ENCODE assay signal across 8 cellular contexts in the genomic region with DNA sequence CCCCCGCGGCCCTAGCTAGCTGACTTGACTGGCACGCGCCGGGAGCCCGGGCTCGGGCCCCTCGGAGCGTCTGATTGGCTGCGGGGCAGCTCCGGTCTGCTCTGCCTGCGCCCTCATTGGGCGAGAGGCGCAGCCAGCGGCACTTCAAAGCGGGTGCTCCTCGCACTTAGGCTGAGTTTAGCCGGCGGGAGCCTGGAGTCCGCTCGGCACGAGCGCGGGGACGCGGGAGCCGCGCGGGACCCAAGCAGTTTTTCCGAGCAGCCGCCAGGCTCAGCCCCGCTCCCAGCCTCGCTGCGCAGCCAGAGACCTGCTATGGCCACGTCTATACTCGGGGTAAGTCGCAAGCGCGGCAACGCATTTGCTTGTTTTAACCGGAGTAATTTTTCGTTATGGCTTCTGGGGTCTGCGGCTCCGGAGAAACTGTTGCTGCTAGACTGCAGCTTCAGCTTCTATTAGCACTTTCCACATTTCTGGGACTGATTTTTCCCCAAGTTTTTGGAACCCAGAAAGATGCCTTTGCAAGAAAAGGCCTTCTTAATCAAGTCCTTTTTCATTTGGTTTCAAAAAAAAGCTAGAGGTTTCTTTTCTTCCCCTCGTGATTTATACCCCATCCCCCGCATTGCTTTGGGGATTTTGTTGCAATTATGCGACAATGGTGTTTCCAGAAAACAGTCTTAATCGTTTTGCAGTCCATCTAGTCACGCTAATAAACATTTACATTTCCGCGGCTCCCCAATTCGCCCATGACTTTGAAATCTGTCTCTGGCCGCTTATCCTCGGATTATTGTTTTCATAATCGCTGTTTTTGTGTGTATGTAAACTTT. TPM values are rescaled to one million over a fixed set of nuclear protein-coding genes. Genes with fewer than 3 reads are reported as not detected.
A peak's percentile ranks its signal among the peaks of the same experiment; 100 is the strongest.
DNase-seq lines count a peak whose midpoint lies in the region; ATAC-seq and TF ChIP-seq lines count a peak whose summit lies in the region.

TSS of gene SP9 (plus strand) at position 174 of the 824 bp plus-strand sequence. CDS start at position 313, 139 bp downstream.

- CTCF ChIA-PET in activated CD4-positive, alpha-beta T cell treated with anti-CD3 and anti-CD28 coated beads for 36 hours (lab: Charles Lee), result interaction anchor here (0.5 kb wide), 1 partner anchor 21 kb away, joined by 3 read pairs; no protein-coding TSS in a partner anchor

- peak; percentile 62 for DNase-seq in activated CD4-positive, alpha-beta T cell treated with anti-CD3 and anti-CD28 coated beads for 36 hours
- DNase-seq in activated CD4-positive, alpha-beta T cell treated with anti-CD3 and anti-CD28 coated beads for 4 hours, result no peak
- DNase-seq in NCI-H2227 (lab: John Stamatoyannopoulos, UW; ENCODE audit: unreplicated experiment) (peak; percentile 95), adipocyte (ENCODE audit: low read depth) (peak; percentile 25), lower lobe of right lung (no peak)

- intact Hi-C loops in activated CD4-positive, alpha-beta T cell treated with anti-CD3 and anti-CD28 coated beads for 36 hours (cut with DNase I, micrococcal nuclease), result loop anchor here (1.0 to 10.0 kb wide), 6 partner anchors 8 to 1790 kb away; partner anchors contain the start of genes EVX2 (in 2 of the 2), HOXD8 (in 1 of the 2), HOXD9 (in 1 of the 2) and SP3 (in 1 of the 2)
- intact Hi-C loops in lower lobe of right lung (cut with DNase I), result no loop called here

- H3K9me3 ChIP-seq in adipocyte (ENCODE audit: control insufficient read depth, low read length) (no peaks in the 10 kb centered on the region), lower lobe of right lung (no peaks in the 10 kb centered on the region)

- H3K9ac ChIP-seq in adipocyte (ENCODE audit: low read length), result peak within 1 kb of the TSS; percentile 29

- H3K4me3 Mint-ChIP-seq in activated CD4-positive, alpha-beta T cell treated with anti-CD3 and anti-CD28 coated beads for 36 hours, result peak within 1 kb of the TSS; percentile 59

- ATAC-seq in activated CD4-positive, alpha-beta T cell treated with anti-CD3 and anti-CD28 coated beads for 36 hours, result peak; percentile 39
- ATAC-seq in lower lobe of right lung (peak in 1 of 2 donors; percentile 18), HG03045 (IDR thresholded peaks at IDR 0.05; ENCODE audit: unreplicated experiment) (no peak), GM21825 (IDR thresholded peaks at IDR 0.05; ENCODE audit: unreplicated experiment) (no peak), HG03135 (IDR thresholded peaks at IDR 0.05; ENCODE audit: unreplicated experiment) (no peak)

- no peak for TF ChIP-seq CTCF in lower lobe of right lung (IDR thresholded peaks at IDR 0.05)

- H3K36me3 ChIP-seq in adipocyte (ENCODE audit: control insufficient read depth, insufficient read depth, low read length, severe bottlenecking), result no peaks in the 10 kb centered on the region
- H3K36me3 ChIP-seq in lower lobe of right lung, result no peaks in the 10 kb centered on the region

- peak within 1 kb of the TSS; percentile 80 for H3K4me3 ChIP-seq in adipocyte (ENCODE audit: low read length)
- H3K4me3 ChIP-seq in lower lobe of right lung, result peak within 1 kb of the TSS; percentile 41

- H3K27ac Mint-ChIP-seq in activated CD4-positive, alpha-beta T cell treated with anti-CD3 and anti-CD28 coated beads for 36 hours, result peak within 1 kb of the TSS; percentile 47

- peaks cover 71% of the 10 kb centered on the region for H3K27me3 ChIP-seq in adipocyte (replicated peaks; ENCODE audit: control insufficient read depth, insufficient read depth, low read length)
- H3K27me3 ChIP-seq in lower lobe of right lung (ENCODE audit: low read depth), result peaks cover 99% of the 10 kb centered on the region

- POLR2A ChIA-PET in activated CD4-positive, alpha-beta T cell treated with anti-CD3 and anti-CD28 coated beads for 36 hours (lab: Charles Lee), result no interaction called here

- H3K4me1 Mint-ChIP-seq in activated CD4-positive, alpha-beta T cell treated with anti-CD3 and anti-CD28 coated beads for 36 hours, result peaks cover 30% of the 10 kb centered on the region

- no peak within 1 kb of the TSS for H3K27ac ChIP-seq in lower lobe of right lung

- peaks cover 20% of the 10 kb centered on the region for H3K4me1 ChIP-seq in adipocyte (ENCODE audit: control insufficient read depth, insufficient read depth, low read length)
- H3K4me1 ChIP-seq in lower lobe of right lung, result peaks cover 49% of the 10 kb centered on the region

- no peaks in the 10 kb centered on the region for H3K36me3 Mint-ChIP-seq in activated CD4-positive, alpha-beta T cell treated with anti-CD3 and anti-CD28 coated beads for 36 hours (ENCODE audit: low read depth)

- peaks cover 69% of the 10 kb centered on the region for H3K27me3 Mint-ChIP-seq in activated CD4-positive, alpha-beta T cell treated with anti-CD3 and anti-CD28 coated beads for 36 hours

- H3K9me3 Mint-ChIP-seq in activated CD4-positive, alpha-beta T cell treated with anti-CD3 and anti-CD28 coated beads for 36 hours (ENCODE audit: low read depth), result no peaks in the 10 kb centered on the region

RNA-seq across cellular contexts. Expression of gene SP9, which starts in this region (rescaled TPM):
- total RNA-seq in activated CD4-positive, alpha-beta T cell treated with anti-CD3 and anti-CD28 coated beads for 36 hours, result not detected
- total RNA-seq in lower lobe of right lung, result not detected

Comparison
In these comparisons a context has a peak if more than half of its experiments do, and no peak if none do; other contexts are left out.
1. Peak in DNase-seq and ATAC-seq in activated CD4-positive, alpha-beta T cell treated with anti-CD3 and anti-CD28 coated beads for 36 hours; RNA of the gene not detected or under 1 TPM.
2. DNase-seq: peak in NCI-H2227 (single experiment) and adipocyte (single experiment); none in activated CD4-positive, alpha-beta T cell treated with anti-CD3 and anti-CD28 coated beads for 4 hours (0 of 2) and lower lobe of right lung (single experiment).